Comparison of ENCODE assay signal across 2 cellular contexts in genomic region chr5:150057511-150057910, GRCh38.
TF ChIP-seq lines count a peak whose summit lies in the region.

No MANE protein-coding gene starts in this region.

TF ChIP-seq in H1, 55 proteins besides CTCF, POLR2A, EP300 and RAD21:
- TF ChIP-seq SIN3A (conservative IDR thresholded peaks at IDR 0.05 in 1 of 2, IDR thresholded peaks at IDR 0.05 in 1 of 2; ENCODE audit: low read depth in 1 of 2, low read length in 2 of 2) (no peak), TBP (IDR thresholded peaks at IDR 0.05; ENCODE audit: low read depth, low read length) (no peak), HDAC2 (IDR thresholded peaks at IDR 0.05; ENCODE audit: borderline replicate concordance in 1 of 2, low read depth in 2 of 2, low read length in 2 of 2) (no peak), CHD2 (IDR thresholded peaks at IDR 0.05; ENCODE audit: low read length) (no peak), GABPA (IDR thresholded peaks at IDR 0.05; ENCODE audit: borderline replicate concordance, insufficient read depth, low read length) (no peak), GTF2F1 (IDR thresholded peaks at IDR 0.05; ENCODE audit: borderline replicate concordance, low read depth, low read length) (no peak), TEAD4 (IDR thresholded peaks at IDR 0.05; ENCODE audit: low read depth, low read length) (no peak), CBX8 (IDR thresholded peaks at IDR 0.05; ENCODE audit: borderline replicate concordance, low read depth, low read length) (no peak), JUN (IDR thresholded peaks at IDR 0.05; ENCODE audit: low read depth, low read length) (no peak), CBX5 (IDR thresholded peaks at IDR 0.05; ENCODE audit: low read depth, low read length) (no peak), HDAC6 (IDR thresholded peaks at IDR 0.05; ENCODE audit: low read depth, low read length) (no peak), CEBPB (IDR thresholded peaks at IDR 0.05; ENCODE audit: low read depth, low read length) (no peak), KDM1A (IDR thresholded peaks at IDR 0.05; ENCODE audit: borderline replicate concordance, low read length) (no peak), FOSL1 (IDR thresholded peaks at IDR 0.05; ENCODE audit: insufficient read depth, low read depth, low read length) (no peak), BRCA1 (IDR thresholded peaks at IDR 0.05; ENCODE audit: low read depth, low read length) (no peak), BCL11A (IDR thresholded peaks at IDR 0.05; ENCODE audit: low read depth in 2 of 2, low read length in 2 of 2) (no peak), POLR2AphosphoS5 (IDR thresholded peaks at IDR 0.05; ENCODE audit: low read depth, low read length) (no peak)

TF ChIP-seq in HEK293T, 16 proteins besides CTCF, POLR2A, EP300 and RAD21:
- TF ChIP-seq HDGF (IDR thresholded peaks at IDR 0.05; ENCODE audit: borderline replicate concordance) (no peak), LEF1 (IDR thresholded peaks at IDR 0.05; ENCODE audit: borderline replicate concordance) (no peak), BHLHE40 (IDR thresholded peaks at IDR 0.05; ENCODE audit: borderline replicate concordance) (no peak), NFRKB (IDR thresholded peaks at IDR 0.05) (no peak), ELF4 (IDR thresholded peaks at IDR 0.05) (no peak), FOXK2 (IDR thresholded peaks at IDR 0.05) (no peak), FOXM1 (IDR thresholded peaks at IDR 0.05; ENCODE audit: borderline replicate concordance) (no peak), FOXA1 (IDR thresholded peaks at IDR 0.05) (no peak), PKNOX1 (IDR thresholded peaks at IDR 0.05) (no peak), SP1 (IDR thresholded peaks at IDR 0.05) (no peak), CTBP1 (IDR thresholded peaks at IDR 0.05; ENCODE audit: borderline replicate concordance) (no peak)
